Comparison of ENCODE assay signal across 8 cellular contexts in genomic region chr15:67542462-67543347, GRCh38. TPM values are rescaled to one million over a fixed set of nuclear protein-coding genes. Genes with fewer than 3 reads are reported as not detected.
DNase-seq lines count a peak whose midpoint lies in the region; ATAC-seq, FAIRE-seq and TF ChIP-seq lines count a peak whose summit lies in the region.

TSS of gene MAP2K5 (plus strand) at chr15:67542703. CDS start at chr15:67543336, 633 bp downstream.

- BruUV-seq in HepG2 (replicated peaks; lab: Mats Ljungman, UMichigan) = no TSS peak

- H3K4me1 ChIP-seq in HepG2 (ENCODE audit: insufficient read depth, low read length) = peaks cover 25% of the 10 kb centered on the region

- WGBS in HepG2 (ENCODE audit: low lambda C conversion rate) = 0% methylated on average over 15 of the region's 88 CpGs

- H3K36me3 ChIP-seq in HepG2 (replicated peaks in 1 of 2; ENCODE audit: control insufficient read depth in 1 of 2, insufficient read depth in 2 of 2, low read length in 2 of 2) = peaks cover 2 to 5% of the 10 kb centered on the region in 2 experiments; a peak in 2 of 5 replicates

- no peak for TF ChIP-seq RAD21 in HepG2 (CRISPR knock-in tag; IDR thresholded peaks at IDR 0.05)

- in situ Hi-C loops in HepG2 (cut with HindIII; ENCODE audit: extremely low pct_ligation_motif_present, low pct_unique_long_range_greater_than_20kb) = no loop called here

- H3K4me2 ChIP-seq in HepG2 (ENCODE audit: low read depth, low read length) = peak within 1 kb of the TSS; percentile 91

- H3K27me3 Mint-ChIP-seq in activated CD4-positive, alpha-beta T cell treated with anti-CD3 and anti-CD28 coated beads, Interleukin-2, amount 10 ng/mL, durations not matched to agents 24 days and 14 days = no peaks in the 10 kb centered on the region

- intact Hi-C loops in activated CD4-positive, alpha-beta T cell treated with anti-CD3 and anti-CD28 coated beads, Interleukin-2, amount 10 ng/mL, durations not matched to agents 24 days and 14 days (cut with micrococcal nuclease) = loop anchor here (1.0 to 5.0 kb wide), 5 partner anchors 21 to 735 kb away; partner anchors contain the start of genes C15orf61, FEM1B and RNU6-1
- intact Hi-C loops in HepG2 (cut with micrococcal nuclease; ENCODE audit: unreplicated experiment) = loop anchor here (5.0 kb wide), 1 partner anchor 295 kb away; no protein-coding TSS in a partner anchor

- H3K27ac ChIP-seq in coronary artery = peak within 1 kb of the TSS; percentile 73 to 86
- peak within 1 kb of the TSS; percentile 76 for H3K27ac ChIP-seq in HepG2 (ENCODE audit: extremely low read length, insufficient read depth, low read length)

- DNase-seq in GF-D8 (lab: John Stamatoyannopoulos, UW) (peak; percentile 53), NCI-H510A treated with DMSO at 0.1 percent for 48 hours (lab: John Stamatoyannopoulos, UW) (peak; percentile 23), coronary artery (ENCODE audit: low spot score) (peak; percentile 88), HepG2 (ENCODE audit: low spot score) (peak; percentile 48), OCI-M2 (lab: John Stamatoyannopoulos, UW; ENCODE audit: unreplicated experiment) (no peak)
- peak; percentile 97 for DNase-seq in activated CD4-positive, alpha-beta T cell treated with anti-CD3 and anti-CD28 coated beads, Interleukin-2, amount 10 ng/mL, durations not matched to agents 24 days and 14 days
- peak; percentile 71 for DNase-seq in stimulated activated CD4-positive, alpha-beta T cell treated with anti-CD3 and anti-CD28 coated beads, Interleukin-2, amount 100 ng/mL, for 4 hours (ENCODE audit: low read depth)

- H3K4me1 Mint-ChIP-seq in activated CD4-positive, alpha-beta T cell treated with anti-CD3 and anti-CD28 coated beads, Interleukin-2, amount 10 ng/mL, durations not matched to agents 24 days and 14 days = peaks cover 44% of the 10 kb centered on the region

- CTCF ChIA-PET in HepG2 (lab: Yijun Ruan, JAX; ENCODE audit: low intra/inter-chr PET ratio, low total read pairs) = no interaction called here

- ATAC-seq in HG02970 (IDR thresholded peaks at IDR 0.05; ENCODE audit: low FRiP score, unreplicated experiment) (peak; percentile 40), HepG2 (peak; percentile 85)

- H3K27ac Mint-ChIP-seq in activated CD4-positive, alpha-beta T cell treated with anti-CD3 and anti-CD28 coated beads, Interleukin-2, amount 10 ng/mL, durations not matched to agents 24 days and 14 days = peak within 1 kb of the TSS; percentile 92

- H3K9me3 ChIP-seq in HepG2 (ENCODE audit: low read length) = no peaks in the 10 kb centered on the region

- no peak for TF ChIP-seq EP300 in HepG2 (IDR thresholded peaks at IDR 0.05; ENCODE audit: low read depth in 2 of 2, low read length in 2 of 2)
- no peak for TF ChIP-seq EP300 in HepG2 (CRISPR knock-in tag; IDR thresholded peaks at IDR 0.05; ENCODE audit: borderline replicate concordance)

- peak; percentile 70 to 81 for TF ChIP-seq POLR2A in HepG2 (IDR thresholded peaks at IDR 0.05; ENCODE audit: insufficient read depth in 1 of 2, low read depth in 2 of 2, low read length in 2 of 2)

- no peaks in the 10 kb centered on the region; a peak in 1 of 5 replicates for H3K27me3 ChIP-seq in HepG2 (ENCODE audit: control insufficient read depth in 1 of 2, insufficient read depth in 2 of 2, low read length in 2 of 2)

- peaks cover 19% of the 10 kb centered on the region for H3K36me3 Mint-ChIP-seq in activated CD4-positive, alpha-beta T cell treated with anti-CD3 and anti-CD28 coated beads, Interleukin-2, amount 10 ng/mL, durations not matched to agents 24 days and 14 days (ENCODE audit: low read depth)

- POLR2A ChIA-PET in HepG2 (lab: Yijun Ruan, JAX) = interaction anchor here (0.6 to 2.0 kb wide), 7 partner anchors 8 to 69 kb away, joined by 3 to 31 read pairs (median 3); partner anchors contain the start of gene C15orf61

- peak within 1 kb of the TSS; percentile 85 for H2AFZ ChIP-seq in HepG2 (ENCODE audit: low read length)

- H3K4me3 ChIP-seq in coronary artery (peak within 1 kb of the TSS; percentile 79), HepG2 (replicated peaks in 1 of 3; ENCODE audit: insufficient read depth in 1 of 3, low read depth in 2 of 3, low read length in 3 of 3) (peak within 1 kb of the TSS; percentile 76 to 99 (median 84))

- H4K20me1 ChIP-seq in HepG2 (ENCODE audit: insufficient read depth, low read length) = no peaks in the 10 kb centered on the region

- H3K9me3 Mint-ChIP-seq in activated CD4-positive, alpha-beta T cell treated with anti-CD3 and anti-CD28 coated beads, Interleukin-2, amount 10 ng/mL, durations not matched to agents 24 days and 14 days = no peaks in the 10 kb centered on the region

- H3K9ac ChIP-seq in HepG2 (ENCODE audit: insufficient read depth, low read depth, low read length) = peak within 1 kb of the TSS; percentile 88

- FAIRE-seq in HepG2 (lab: Jason Lieb, UNC) = no peak

- no peaks in the 10 kb centered on the region for H3K79me2 ChIP-seq in HepG2 (ENCODE audit: insufficient read depth, low read length)

- H3K4me3 Mint-ChIP-seq in activated CD4-positive, alpha-beta T cell treated with anti-CD3 and anti-CD28 coated beads, Interleukin-2, amount 10 ng/mL, durations not matched to agents 24 days and 14 days = peak within 1 kb of the TSS; percentile 94

- TF ChIP-seq CTCF in coronary artery (IDR thresholded peaks at IDR 0.05) (no peak), HepG2 (CRISPR knock-in tag; IDR thresholded peaks at IDR 0.05) (peak; percentile 26; the same call in 1 of the 2 replicates)

TF ChIP-seq in HepG2, 621 proteins besides CTCF, POLR2A, EP300 and RAD21 (continues in another document):
- TF ChIP-seq PITX1 (CRISPR knock-in tag; IDR thresholded peaks at IDR 0.05) (no peak), EHMT2 (IDR thresholded peaks at IDR 0.05; ENCODE audit: borderline replicate concordance, low read depth, low read length) (no peak), ZNF232 (CRISPR knock-in tag; IDR thresholded peaks at IDR 0.05; ENCODE audit: borderline replicate concordance) (no peak; the same call in 1 of the 2 replicates), ZNF280D (CRISPR knock-in tag; IDR thresholded peaks at IDR 0.05) (no peak), PHF21A (CRISPR knock-in tag; IDR thresholded peaks at IDR 0.05) (no peak; the same call in 1 of the 2 replicates), MTERF4 (CRISPR knock-in tag; IDR thresholded peaks at IDR 0.05) (0 out of 2 replicates have a peak, but pooled peaks have one; percentile 38), IRX3 (CRISPR knock-in tag; IDR thresholded peaks at IDR 0.05; ENCODE audit: borderline replicate concordance, low read depth) (peak; percentile 7; the same call in 1 of the 2 replicates)

RNA-seq across cellular contexts. Expression of gene MAP2K5, which starts in this region (rescaled TPM):
- total RNA-seq in activated CD4-positive, alpha-beta T cell treated with anti-CD3 and anti-CD28 coated beads, Interleukin-2, amount 10 ng/mL, durations not matched to agents 24 days and 14 days = 21.0 and 25.1 TPM in 2 replicates
- total RNA-seq in HepG2 (2016; rRNA removed; fragmentation: Illumina TruSeq; extraction: Trizol) = 4.3 and 6.3 TPM in 2 replicates
- total RNA-seq in HepG2 (2016; cell fraction: cytosol; rRNA removed; fragmentation: Illumina TruSeq; extraction: Trizol; ENCODE audit: low read depth) = 8.3 and 9.2 TPM in 2 replicates
- total RNA-seq in HepG2 (2016; cell fraction: insoluble cytoplasmic fraction; rRNA removed; fragmentation: Illumina TruSeq; extraction: Trizol) = 3.3 and 5.6 TPM in 2 replicates
- total RNA-seq in HepG2 (2016; cell fraction: membrane; rRNA removed; fragmentation: Illumina TruSeq; extraction: Trizol) = 5.7 and 7.1 TPM in 2 replicates
- 7.3 and 10.3 TPM in 2 replicates for total RNA-seq in HepG2 (2016; cell fraction: nucleus; rRNA removed; fragmentation: Illumina TruSeq; extraction: Trizol)
- polyA plus RNA-seq in HepG2 (2011; rRNA removed) = 3.2 and 4.0 TPM in 2 replicates
- 2.4 and 2.5 TPM in 2 replicates for polyA plus RNA-seq in HepG2 (2011; cell fraction: cytosol; rRNA removed)
- 8.1 and 8.7 TPM in 2 replicates for polyA plus RNA-seq in HepG2 (2011; cell fraction: nucleus; rRNA removed)
- 12.6 and 13.6 TPM in 2 replicates for polyA plus RNA-seq in HepG2 (2012)
- polyA plus RNA-seq in HepG2 (2016; cell fraction: cytosol; fragmentation: Illumina TruSeq; extraction: Trizol; ENCODE audit: low read depth) = 3.4 and 3.9 TPM in 2 replicates
- 10.6 and 10.7 TPM in 2 replicates for polyA plus RNA-seq in HepG2 (2016; cell fraction: insoluble cytoplasmic fraction; fragmentation: Illumina TruSeq; extraction: Trizol; ENCODE audit: low read depth)
- polyA plus RNA-seq in HepG2 (2016; cell fraction: membrane; fragmentation: Illumina TruSeq; extraction: Trizol; ENCODE audit: low read depth) = 7.3 TPM in 2 replicates
- polyA plus RNA-seq in HepG2 (2016; cell fraction: nucleus; fragmentation: Illumina TruSeq; extraction: Trizol; ENCODE audit: insufficient read depth, low read depth) = 9.9 and 12.6 TPM in 2 replicates
- 7.5 and 17.7 TPM in 2 replicates for polyA minus RNA-seq in HepG2 (2011; rRNA and poly(A)+ RNA removed; ENCODE audit: low replicate concordance)
- 4.9 and 7.3 TPM in 2 replicates for polyA minus RNA-seq in HepG2 (2011; cell fraction: cytosol; rRNA and poly(A)+ RNA removed)
- 24.7 and 28.5 TPM in 2 replicates for polyA minus RNA-seq in HepG2 (2011; cell fraction: nucleus; rRNA and poly(A)+ RNA removed)
